Comparison of ENCODE assay signal across 8 cellular contexts in the genomic region with DNA sequence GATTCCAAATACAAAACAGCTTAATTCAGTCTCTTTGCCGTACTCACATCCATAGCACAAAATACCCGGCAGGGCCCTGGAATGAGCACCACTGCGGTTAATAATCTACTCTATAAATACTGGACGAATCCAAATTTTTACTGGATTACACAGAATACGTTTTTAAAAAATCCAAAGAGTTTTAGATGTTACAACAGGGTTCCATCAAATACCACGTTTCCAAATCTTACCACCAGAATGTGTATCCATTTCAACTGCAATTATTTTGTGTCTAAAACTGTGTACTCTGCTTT. TPM values are rescaled to one million over a fixed set of nuclear protein-coding genes. Genes with fewer than 3 reads are reported as not detected.
DNase-seq lines count a peak whose midpoint lies in the region; ATAC-seq, FAIRE-seq and TF ChIP-seq lines count a peak whose summit lies in the region.

No MANE protein-coding gene starts in this region.

- FAIRE-seq in kidney (lab: Jason Lieb, UNC), result no peak
- no peak for FAIRE-seq in D721Med (lab: Jason Lieb, UNC)

- in situ Hi-C loops in ACHN (cut with HindIII; ENCODE audit: low pct_ligation_motif_present, low pct_unique_long_range_greater_than_20kb, low sequenced_read_pairs), result no loop called here

- no peaks in the 10 kb centered on the region for H3K27me3 ChIP-seq in adipocyte (replicated peaks; ENCODE audit: control insufficient read depth, insufficient read depth, low read length)

- peak overlapping the region; percentile 71 for H3K27ac ChIP-seq in HEK293 (ENCODE audit: extremely low read depth, low read depth, low read length)
- H3K27ac ChIP-seq in kidney (ENCODE audit: low read depth in 2 of 2, low read length in 2 of 2), result peak overlapping the region; percentile 99 to 100

- TF ChIP-seq CTCF in HEK293 (tag by site-specific recombination; IDR thresholded peaks at IDR 0.05) (no peak), kidney (IDR thresholded peaks at IDR 0.05; ENCODE audit: borderline replicate concordance, extremely low read depth, insufficient read depth) (no peak), D721Med (IDR thresholded peaks at IDR 0.05; ENCODE audit: insufficient read depth, missing control alignments) (no peak)

- H3K9ac ChIP-seq in adipocyte (ENCODE audit: low read length) (peak overlapping the region; percentile 98), kidney (ENCODE audit: low read length in 2 of 2) (peak overlapping the region; percentile 85 to 98)

- intact Hi-C loops in kidney (cut with DNase I), result no loop called here

- H3K36me3 ChIP-seq in HEK293 (ENCODE audit: control insufficient read depth in 2 of 2, insufficient read depth in 1 of 2, low read length in 2 of 2) (no peaks in the 10 kb centered on the region), adipocyte (ENCODE audit: control insufficient read depth, insufficient read depth, low read length, severe bottlenecking) (no peaks in the 10 kb centered on the region), kidney (ENCODE audit: control insufficient read depth in 1 of 2, insufficient read depth in 2 of 2, low read length in 2 of 2) (no peaks in the 10 kb centered on the region)

- ATAC-seq in HG02623 (IDR thresholded peaks at IDR 0.05; ENCODE audit: unreplicated experiment), result no peak

- DNase-seq in ACHN, result peak; percentile 43
- peak; percentile 52 for DNase-seq in adipocyte (ENCODE audit: low read depth)
- no peak for DNase-seq in kidney
- peak; percentile 47 for DNase-seq in superior temporal gyrus (ENCODE audit: extremely low spot score)
- no peak for DNase-seq in D721Med (ENCODE audit: insufficient read length, low spot score)
- DNase-seq in SK-N-DZ (ENCODE audit: low spot score), result no peak

- H3K4me3 ChIP-seq in HEK293 (ENCODE audit: low read depth, low read length), result peak overlapping the region; percentile 96
- H3K4me3 ChIP-seq in adipocyte (ENCODE audit: low read length), result peak overlapping the region; percentile 94
- H3K4me3 ChIP-seq in kidney (ENCODE audit: low read length in 2 of 2), result peak overlapping the region; percentile 76 to 86

- H3K9me3 ChIP-seq in HEK293 (ENCODE audit: control insufficient read depth, insufficient read depth, low read depth, low read length) (no peaks in the 10 kb centered on the region), adipocyte (ENCODE audit: control insufficient read depth, low read length) (no peaks in the 10 kb centered on the region), kidney (ENCODE audit: control insufficient read depth in 1 of 2, low read length in 2 of 2) (no peaks in the 10 kb centered on the region)

- H3K4me1 ChIP-seq in HEK293 (ENCODE audit: control insufficient read depth, insufficient read depth, low read length) (no peaks in the 10 kb centered on the region; the same call in 1 of the 2 replicates), adipocyte (ENCODE audit: control insufficient read depth, insufficient read depth, low read length) (peaks cover 16% of the 10 kb centered on the region), kidney (ENCODE audit: control insufficient read depth in 1 of 2, insufficient read depth in 1 of 2, low read depth in 1 of 2, low read length in 2 of 2) (peaks cover 5 to 15% of the 10 kb centered on the region in 2 donors)

- CTCF ChIA-PET in HEK293 (lab: Yijun Ruan, JAX), result interaction anchor here (1.4 kb wide), 1 partner anchor 256 kb away, joined by 3 read pairs; no protein-coding TSS in a partner anchor

- POLR2A ChIA-PET in HEK293 (lab: Yijun Ruan, JAX), result interaction anchor here (1.2 to 1.6 kb wide), 6 partner anchors 9 to 203 kb away, joined by 3 to 12 read pairs (median 4); partner anchors contain the start of genes ANKRD10 and NAXD

TF ChIP-seq in HEK293, 187 proteins besides CTCF, POLR2A, EP300 and RAD21:
- TF ChIP-seq ZNF292 (tag by site-specific recombination; IDR thresholded peaks at IDR 0.05; ENCODE audit: borderline replicate concordance, low read depth) (no peak), ZNF777 (tag by site-specific recombination; IDR thresholded peaks at IDR 0.05; ENCODE audit: borderline replicate concordance) (no peak), ZNF629 (tag by site-specific recombination; IDR thresholded peaks at IDR 0.05) (0 out of 2 replicates have a peak, but pooled peaks have one; percentile 5), ZNF157 (tag by site-specific recombination; IDR thresholded peaks at IDR 0.05) (no peak), ZNF76 (tag by site-specific recombination; IDR thresholded peaks at IDR 0.05; ENCODE audit: borderline replicate concordance, low read depth) (no peak), WT1 (tag by site-specific recombination; IDR thresholded peaks at IDR 0.05) (no peak), ZFP69B (tag by site-specific recombination; IDR thresholded peaks at IDR 0.05) (no peak), PRDM10 (tag by site-specific recombination; IDR thresholded peaks at IDR 0.05) (peak; percentile 66), ZBTB20 (tag by site-specific recombination; IDR thresholded peaks at IDR 0.05) (peak; percentile 96), ZSCAN5A (tag by site-specific recombination; IDR thresholded peaks at IDR 0.05) (no peak)

RNA-seq across cellular contexts. Expression of gene ING1, which starts 1.8 kb away (rescaled TPM):
- 12.4 TPM for total RNA-seq in kidney
- 7.8 TPM for polyA plus RNA-seq in kidney (ENCODE audit: insufficient read depth, low read depth, low replicate concordance)
- 7.1 and 11.7 TPM in 2 replicates for polyA plus RNA-seq in SK-N-DZ (2014; cell fraction: cytosol; rRNA removed)
- polyA plus RNA-seq in SK-N-DZ (2014; cell fraction: nucleus; rRNA removed), result 6.8 and 9.8 TPM in 2 replicates

RNA-seq across cellular contexts. Expression of gene CARS2, which starts 5.8 kb away (rescaled TPM):
- total RNA-seq in kidney, result 57.9 TPM
- polyA plus RNA-seq in kidney (ENCODE audit: insufficient read depth, low read depth, low replicate concordance), result 57.1 TPM
- polyA plus RNA-seq in SK-N-DZ (2014; cell fraction: cytosol; rRNA removed), result 61.8 and 63.5 TPM in 2 replicates
- polyA plus RNA-seq in SK-N-DZ (2014; cell fraction: nucleus; rRNA removed), result 201 and 212 TPM in 2 replicates

Comparison
In these comparisons a context has a peak if more than half of its experiments do, and no peak if none do; other contexts are left out.
1. DNase-seq: peak in ACHN (single experiment), adipocyte (single experiment) and superior temporal gyrus (single experiment); none in kidney (single experiment), D721Med (single experiment) and SK-N-DZ (single experiment).
2. Peak in every context shown above with its lines, with median percentiles within 50 percentile points of each other: H3K4me3 ChIP-seq.